Comparison of ENCODE assay signal across 23 cellular contexts in the genomic region with DNA sequence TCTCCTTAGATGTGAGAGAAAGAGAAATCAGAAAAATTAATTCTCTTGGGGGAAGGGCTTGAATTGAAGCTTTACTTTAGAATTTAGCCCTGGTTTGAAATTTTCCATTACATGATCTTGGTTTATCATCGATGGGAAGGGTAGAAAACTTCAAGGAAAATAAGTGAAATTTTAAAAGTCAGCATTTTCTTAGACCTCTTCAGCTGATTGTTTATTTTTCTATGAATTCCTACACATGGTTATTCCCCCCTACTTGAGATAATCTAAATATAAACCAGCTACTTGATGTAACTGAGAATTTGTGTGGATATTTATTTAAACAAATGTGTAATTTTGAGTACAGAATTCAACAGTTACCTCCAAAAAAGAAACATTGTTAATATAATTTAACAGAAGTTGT. TPM values are rescaled to one million over a fixed set of nuclear protein-coding genes. Genes with fewer than 3 reads are reported as not detected.
"Had no signal": no experiment of that assay in that cellular context is flagged by ENCODE, and none has a peak within 500 bp of the region (broad histone marks: within the 10 kb centered on the region; RNA-seq: fewer than 3 reads in every experiment).

No MANE protein-coding gene starts in this region.

- H3K4me3 ChIP-seq: sigmoid colon, skin epidermis, testis, tibial nerve, upper lobe of right lung, vagina had no signal

- H3K27ac ChIP-seq: foreskin keratinocyte, sigmoid colon, skin epidermis, testis, tibial nerve, upper lobe of right lung, vagina had no signal

- DNase-seq: effector CD4-positive, alpha-beta T cell; endodermal cell; erythroblast; foreskin keratinocyte; hypothalamus; kidney glomerular epithelial cell; mammary epithelial cell; naive thymus-derived CD4-positive, alpha-beta T cell; nephron progenitor cell; posterior cingulate gyrus; sigmoid colon; stimulated activated CD4-positive, alpha-beta T cell treated with anti-CD3 and anti-CD28 coated beads, Interleukin-2, amount 100 ng/mL, for 24 hours; stimulated activated CD4-positive, alpha-beta T cell treated with anti-CD3 and anti-CD28 coated beads, Interleukin-4, amount 100 ng/mL, for 4 hours; stimulated activated naive B cell treated with anti-CD40 and anti-IgM and Interleukin-4, amounts not matched to agents 10 μg/mL and 1 μg/mL and 100 μg/mL, for 72 hours; stimulated activated naive CD8-positive, alpha-beta T cell treated with anti-CD3 and anti-CD28 coated beads, Interleukin-15, amount 100 ng/mL, for 72 hours; testis; upper lobe of right lung had no signal

- FAIRE-seq: endothelial cell of umbilical vein, islet of Langerhans had no signal

- H3K4me1 ChIP-seq: foreskin keratinocyte, sigmoid colon, testis, tibial nerve, upper lobe of right lung, vagina had no signal

- H3K9me3 ChIP-seq: sigmoid colon, testis, tibial nerve, upper lobe of right lung, vagina had no signal

- H3K27me3 ChIP-seq: foreskin keratinocyte, sigmoid colon, testis, tibial nerve, upper lobe of right lung, vagina had no signal

- ATAC-seq: foreskin keratinocyte; naive thymus-derived CD4-positive, alpha-beta T cell; stimulated activated naive B cell treated with anti-CD40 and anti-IgM and Interleukin-4, amounts not matched to agents 10 μg/mL and 1 μg/mL and 100 μg/mL, for 72 hours; stimulated activated naive CD8-positive, alpha-beta T cell treated with anti-CD3 and anti-CD28 coated beads, Interleukin-15, amount 100 ng/mL, for 72 hours; upper lobe of right lung had no signal

RNA-seq across cellular contexts. Expression of a gene that starts 10.9 kb away (rescaled TPM):
- total RNA-seq: mononuclear cell had no signal
- polyA plus RNA-seq: naive thymus-derived CD4-positive, alpha-beta T cell had no signal
